ENCODE assay signal across 27 cellular contexts in the genomic region with DNA sequence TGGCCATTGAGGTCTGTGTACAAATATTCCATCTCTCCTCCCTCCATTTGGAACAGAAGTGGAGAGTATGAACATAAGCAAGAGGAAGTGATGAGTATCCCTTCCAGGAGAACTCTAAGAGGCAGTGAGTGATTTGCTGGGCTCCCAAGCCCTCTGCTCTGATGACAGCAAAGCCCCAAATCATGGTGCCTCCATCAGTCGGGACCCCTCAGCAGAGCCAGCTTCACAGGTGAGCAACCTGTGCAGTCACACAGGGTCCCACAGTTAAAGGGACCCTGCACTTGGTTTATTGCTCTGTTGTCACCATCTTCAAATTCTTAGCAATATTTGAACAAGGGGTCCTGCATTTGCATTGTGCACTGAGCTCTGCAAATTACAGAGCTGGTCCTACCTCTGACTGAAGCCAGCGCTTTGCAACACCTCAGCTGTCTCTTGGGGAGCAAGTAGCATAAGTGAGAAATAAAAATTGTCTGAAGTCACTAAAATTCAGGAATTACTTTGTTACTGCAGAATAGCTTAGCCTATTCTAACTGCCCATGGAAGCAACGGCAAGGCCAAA.
"Had no signal": no experiment of that assay in that cellular context is flagged by ENCODE, and none has a peak within 500 bp of the region (broad histone marks: within the 10 kb centered on the region; RNA-seq: fewer than 3 reads in every experiment).

No MANE protein-coding gene starts in this region.

- DNase-seq: activated CD4-positive, alpha-beta memory T cell treated with anti-CD3 and anti-CD28 coated beads, Interleukin-2, amount 10 ng/mL, durations not matched to agents 7 days and 5 days; activated CD4-positive, alpha-beta T cell treated with anti-CD3 and anti-CD28 coated beads for 1 hour; activated CD4-positive, alpha-beta T cell treated with anti-CD3 and anti-CD28 coated beads for 4 hours; activated CD4-positive, alpha-beta T cell treated with anti-CD3 and anti-CD28 coated beads, Interleukin-2, amount 10 ng/mL, durations not matched to agents 7 days and 5 days; activated CD4-positive, alpha-beta T cell treated with anti-CD3 and anti-CD28 coated beads, Interleukin-2, amount 50 U/mL, for 4 hours; activated CD8-positive, alpha-beta memory T cell treated with anti-CD3 and anti-CD28 coated beads, Interleukin-2, amount 50 U/mL, for 48 hours; activated gamma-delta T cell treated with Interleukin-2 at 50 U/mL for 16 hours; activated naive CD4-positive, alpha-beta T cell treated with anti-CD3 and anti-CD28 coated beads, Interleukin-2, amount 50 U/mL, for 16 hours; activated naive CD4-positive, alpha-beta T cell treated with Interleukin-2 at 50 U/mL for 16 hours; activated T-cell treated with anti-CD3 and anti-CD28 coated beads for 4 hours; activated T-cell treated with anti-CD3 and anti-CD28 coated beads, Interleukin-2, amount 50 U/mL, for 24 hours; activated T-cell treated with anti-CD3 and anti-CD28 coated beads, Interleukin-2, amount 50 U/mL, for 72 hours; adrenal gland; amygdala; aorta; body of pancreas; caudate nucleus; effector memory CD4-positive, alpha-beta T cell; endodermal cell; gastrocnemius medialis; glutamatergic neuron; T-helper 1 cell; T-helper 17 cell had no signal

- H3K9me3 ChIP-seq: adrenal gland, body of pancreas, gastrocnemius medialis had no signal

- H3K4me1 ChIP-seq: adrenal gland, gastrocnemius medialis had no signal

- H3K27me3 ChIP-seq: body of pancreas had no signal

- H3K27ac ChIP-seq: adrenal gland, body of pancreas, foreskin keratinocyte, gastrocnemius medialis, VCaP had no signal

- FAIRE-seq: colon had no signal

- H3K4me3 ChIP-seq: adrenal gland, body of pancreas, gastrocnemius medialis had no signal

- H3K36me3 ChIP-seq: adrenal gland, gastrocnemius medialis had no signal

- ATAC-seq: activated T-cell treated with anti-CD3 and anti-CD28 coated beads, Interleukin-2, amount 50 U/mL, for 72 hours; body of pancreas; foreskin keratinocyte; gastrocnemius medialis; T-helper 17 cell; WTC11 had no signal
